Comparison of ENCODE assay signal across 8 cellular contexts in genomic region chr17:10729334-10730193, GRCh38.
DNase-seq lines count a peak whose midpoint lies in the region; ATAC-seq and TF ChIP-seq lines count a peak whose summit lies in the region.

Gene TMEM220, minus strand, starts transcription at chr17:10730023. Its CDS starts 172 bp downstream, at chr17:10729851.

- no peaks in the 10 kb centered on the region for H3K4me1 ChIP-seq in muscle layer of duodenum (ENCODE audit: control insufficient read depth in 1 of 2, insufficient read depth in 2 of 2, low read length in 2 of 2)

- no peaks in the 10 kb centered on the region for H3K27me3 Mint-ChIP-seq in stimulated activated naive CD8-positive, alpha-beta T cell treated with anti-CD3 and anti-CD28 coated beads, Interleukin-15, amount 100 ng/mL, for 72 hours

- ATAC-seq in GM21526 (IDR thresholded peaks at IDR 0.05; ENCODE audit: low FRiP score, unreplicated experiment), result peak; percentile 54
- peak; percentile 83 for ATAC-seq in stimulated activated naive CD8-positive, alpha-beta T cell treated with anti-CD3 and anti-CD28 coated beads, Interleukin-15, amount 100 ng/mL, for 72 hours

- peak; percentile 20 for DNase-seq in CMK (ENCODE audit: low read depth)
- peak; percentile 67 for DNase-seq in NB4 (ENCODE audit: low read depth)
- DNase-seq in activated T-cell treated with anti-CD3 and anti-CD28 coated beads, Interleukin-2, amount 50 U/mL, for 48 hours, result peak; percentile 63 to 69
- peak; percentile 81 for DNase-seq in fibroblast of gingiva (ENCODE audit: low read depth)
- peak; percentile 52 to 63 for DNase-seq in stimulated activated naive CD8-positive, alpha-beta T cell treated with anti-CD3 and anti-CD28 coated beads, Interleukin-15, amount 100 ng/mL, for 72 hours
- no peak for DNase-seq in SKM-1 (lab: John Stamatoyannopoulos, UW; ENCODE audit: unreplicated experiment)

- H3K9me3 Mint-ChIP-seq in stimulated activated naive CD8-positive, alpha-beta T cell treated with anti-CD3 and anti-CD28 coated beads, Interleukin-15, amount 100 ng/mL, for 72 hours, result no peaks in the 10 kb centered on the region

- peaks cover 16% of the 10 kb centered on the region for H3K4me1 Mint-ChIP-seq in stimulated activated naive CD8-positive, alpha-beta T cell treated with anti-CD3 and anti-CD28 coated beads, Interleukin-15, amount 100 ng/mL, for 72 hours

- H3K4me3 Mint-ChIP-seq in stimulated activated naive CD8-positive, alpha-beta T cell treated with anti-CD3 and anti-CD28 coated beads, Interleukin-15, amount 100 ng/mL, for 72 hours, result peak within 1 kb of the TSS; percentile 95

- no peaks in the 10 kb centered on the region for H3K9me3 ChIP-seq in muscle layer of duodenum (ENCODE audit: control insufficient read depth in 1 of 2, low read length in 2 of 2)

- no peaks in the 10 kb centered on the region for H3K27me3 ChIP-seq in muscle layer of duodenum (ENCODE audit: low read depth, low read length)

- TF ChIP-seq POLR2A in NB4 (IDR thresholded peaks at IDR 0.05; ENCODE audit: extremely low read depth, insufficient read length), result no peak

- H3K27ac Mint-ChIP-seq in stimulated activated naive CD8-positive, alpha-beta T cell treated with anti-CD3 and anti-CD28 coated beads, Interleukin-15, amount 100 ng/mL, for 72 hours, result peak within 1 kb of the TSS; percentile 96 to 98

- H3K27ac ChIP-seq in muscle layer of duodenum (ENCODE audit: low read length), result peak within 1 kb of the TSS; percentile 75

- TF ChIP-seq CTCF in NB4 (IDR thresholded peaks at IDR 0.05; ENCODE audit: low read depth, low read length), result no peak

- H3K4me3 ChIP-seq in NB4 (ENCODE audit: low read depth, low read length), result peak within 1 kb of the TSS; percentile 40
- peak within 1 kb of the TSS; percentile 67 to 75 for H3K4me3 ChIP-seq in muscle layer of duodenum (ENCODE audit: low read depth in 1 of 2, low read length in 2 of 2)

- peaks cover 0 to 20% of the 10 kb centered on the region in 2 donors for H3K36me3 ChIP-seq in muscle layer of duodenum (ENCODE audit: control insufficient read depth in 1 of 2, insufficient read depth in 2 of 2, low read length in 2 of 2)
